In the genomic region with DNA sequence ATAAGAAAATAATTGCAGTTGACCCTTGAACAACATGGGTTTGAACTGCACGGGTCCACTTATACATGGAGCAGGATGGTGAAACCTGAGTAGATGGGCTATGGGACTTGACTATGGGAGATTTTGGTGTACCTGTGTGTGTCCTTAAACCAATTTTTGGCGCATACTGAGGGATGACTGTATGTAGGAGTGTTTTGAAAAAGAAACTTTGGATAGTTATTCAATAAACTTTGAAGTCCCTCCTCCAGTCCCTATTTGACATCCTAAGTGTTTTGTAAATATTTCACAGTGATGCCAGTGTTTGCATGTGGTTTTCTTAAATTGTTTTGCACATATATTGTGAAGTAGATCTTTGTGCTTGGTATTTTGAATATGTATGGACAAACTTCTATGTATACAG, we compare ENCODE assay signal across 1 cellular context.
TF ChIP-seq lines count a peak whose summit lies in the region.

No MANE protein-coding gene starts in this region.

TF ChIP-seq in HepG2, 621 proteins besides CTCF, POLR2A, EP300 and RAD21 (continued from another document and continues in another):
- TF ChIP-seq BCL6 (CRISPR knock-in tag; IDR thresholded peaks at IDR 0.05) (peak; percentile 47; the same call in 1 of the 2 replicates), SOX6 (IDR thresholded peaks at IDR 0.05) (no peak), SOX6 (CRISPR knock-in tag; IDR thresholded peaks at IDR 0.05) (peak; percentile 54; the same call in 1 of the 2 replicates), POGZ (CRISPR knock-in tag; IDR thresholded peaks at IDR 0.05) (0 out of 2 replicates have a peak, but pooled peaks have one; percentile 25), MAZ (IDR thresholded peaks at IDR 0.05; ENCODE audit: borderline replicate concordance, low read depth, low read length) (no peak), MAZ (CRISPR knock-in tag; IDR thresholded peaks at IDR 0.05; ENCODE audit: low read depth) (no peak), HNF4G (IDR thresholded peaks at IDR 0.05; ENCODE audit: borderline replicate concordance, low read depth, low read length) (peak; percentile 10; the same call in 1 of the 2 replicates), HNF4G (CRISPR knock-in tag; IDR thresholded peaks at IDR 0.05; ENCODE audit: borderline replicate concordance, low read depth) (no peak), ZNF431 (CRISPR knock-in tag; IDR thresholded peaks at IDR 0.05; ENCODE audit: borderline replicate concordance, low read depth) (no peak), ZNF557 (CRISPR knock-in tag; IDR thresholded peaks at IDR 0.05) (no peak), ZNF83 (CRISPR knock-in tag; IDR thresholded peaks at IDR 0.05; ENCODE audit: borderline replicate concordance) (no peak), HMG20B (CRISPR knock-in tag; conservative IDR thresholded peaks at IDR 0.05) (0 out of 2 replicates have a peak, but pooled peaks have one; percentile 39), MIER3 (CRISPR knock-in tag; IDR thresholded peaks at IDR 0.05; ENCODE audit: borderline replicate concordance) (no peak), HNF4A (CRISPR knock-in tag; IDR thresholded peaks at IDR 0.05) (peak; percentile 64; the same call in 1 of the 2 replicates), FOXA1 (IDR thresholded peaks at IDR 0.05) (peak; percentile 61; the same call in 1 of the 2 replicates), FOXA1 (CRISPR knock-in tag; IDR thresholded peaks at IDR 0.05) (peak; percentile 83), ZNF180 (CRISPR knock-in tag; IDR thresholded peaks at IDR 0.05; ENCODE audit: borderline replicate concordance, low read depth) (no peak), ZNF12 (CRISPR knock-in tag; IDR thresholded peaks at IDR 0.05) (0 out of 2 replicates have a peak, but pooled peaks have one; percentile 27), HCFC1 (IDR thresholded peaks at IDR 0.05; ENCODE audit: low read depth, low read length) (no peak), ZNF10 (CRISPR knock-in tag; IDR thresholded peaks at IDR 0.05; ENCODE audit: borderline replicate concordance, low read depth) (no peak), ZNF264 (CRISPR knock-in tag; IDR thresholded peaks at IDR 0.05) (no peak), ZBTB3 (CRISPR knock-in tag; IDR thresholded peaks at IDR 0.05; ENCODE audit: borderline replicate concordance, low read depth) (no peak), SALL1 (CRISPR knock-in tag; IDR thresholded peaks at IDR 0.05) (peak; percentile 15; the same call in 1 of the 2 replicates), CHD4 (IDR thresholded peaks at IDR 0.05; ENCODE audit: borderline replicate concordance, low read length) (no peak), CBFB (CRISPR knock-in tag; IDR thresholded peaks at IDR 0.05) (peak; percentile 98), GZF1 (CRISPR knock-in tag; IDR thresholded peaks at IDR 0.05) (no peak), ZNF773 (CRISPR knock-in tag; IDR thresholded peaks at IDR 0.05; ENCODE audit: borderline replicate concordance) (no peak), NKX3-1 (CRISPR knock-in tag; IDR thresholded peaks at IDR 0.05) (peak; percentile 78; the same call in 1 of the 2 replicates), NFIC (IDR thresholded peaks at IDR 0.05; ENCODE audit: low read length) (peak; percentile 87), SAP130 (CRISPR knock-in tag; IDR thresholded peaks at IDR 0.05; ENCODE audit: low read depth) (peak; percentile 53; the same call in 1 of the 2 replicates), ZBTB1 (CRISPR knock-in tag; IDR thresholded peaks at IDR 0.05; ENCODE audit: borderline replicate concordance) (no peak), ZNF17 (CRISPR knock-in tag; IDR thresholded peaks at IDR 0.05) (no peak), SCMH1 (CRISPR knock-in tag; IDR thresholded peaks at IDR 0.05; ENCODE audit: borderline replicate concordance) (no peak), HMG20A (CRISPR knock-in tag; IDR thresholded peaks at IDR 0.05; ENCODE audit: borderline replicate concordance) (peak; percentile 50; the same call in 1 of the 2 replicates), HOXA9 (CRISPR knock-in tag; IDR thresholded peaks at IDR 0.05; ENCODE audit: borderline replicate concordance) (no peak), HIVEP1 (CRISPR knock-in tag; IDR thresholded peaks at IDR 0.05) (no peak)
- TF ChIP-seq, protein P1, sequence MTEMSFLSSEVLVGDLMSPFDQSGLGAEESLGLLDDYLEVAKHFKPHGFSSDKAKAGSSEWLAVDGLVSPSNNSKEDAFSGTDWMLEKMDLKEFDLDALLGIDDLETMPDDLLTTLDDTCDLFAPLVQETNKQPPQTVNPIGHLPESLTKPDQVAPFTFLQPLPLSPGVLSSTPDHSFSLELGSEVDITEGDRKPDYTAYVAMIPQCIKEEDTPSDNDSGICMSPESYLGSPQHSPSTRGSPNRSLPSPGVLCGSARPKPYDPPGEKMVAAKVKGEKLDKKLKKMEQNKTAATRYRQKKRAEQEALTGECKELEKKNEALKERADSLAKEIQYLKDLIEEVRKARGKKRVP (CRISPR knock-in tag; IDR thresholded peaks at IDR 0.05) = 0 out of 4 replicates have a peak, but pooled peaks of 1 of the 2 experiments have one; percentile 25
- TF ChIP-seq, protein P2, sequence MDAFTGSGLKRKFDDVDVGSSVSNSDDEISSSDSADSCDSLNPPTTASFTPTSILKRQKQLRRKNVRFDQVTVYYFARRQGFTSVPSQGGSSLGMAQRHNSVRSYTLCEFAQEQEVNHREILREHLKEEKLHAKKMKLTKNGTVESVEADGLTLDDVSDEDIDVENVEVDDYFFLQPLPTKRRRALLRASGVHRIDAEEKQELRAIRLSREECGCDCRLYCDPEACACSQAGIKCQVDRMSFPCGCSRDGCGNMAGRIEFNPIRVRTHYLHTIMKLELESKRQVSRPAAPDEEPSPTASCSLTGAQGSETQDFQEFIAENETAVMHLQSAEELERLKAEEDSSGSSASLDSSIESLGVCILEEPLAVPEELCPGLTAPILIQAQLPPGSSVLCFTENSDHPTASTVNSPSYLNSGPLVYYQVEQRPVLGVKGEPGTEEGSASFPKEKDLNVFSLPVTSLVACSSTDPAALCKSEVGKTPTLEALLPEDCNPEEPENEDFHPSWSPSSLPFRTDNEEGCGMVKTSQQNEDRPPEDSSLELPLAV (CRISPR knock-in tag; conservative IDR thresholded peaks at IDR 0.05; ENCODE audit: low read depth) = no peak
- TF ChIP-seq, protein P3, sequence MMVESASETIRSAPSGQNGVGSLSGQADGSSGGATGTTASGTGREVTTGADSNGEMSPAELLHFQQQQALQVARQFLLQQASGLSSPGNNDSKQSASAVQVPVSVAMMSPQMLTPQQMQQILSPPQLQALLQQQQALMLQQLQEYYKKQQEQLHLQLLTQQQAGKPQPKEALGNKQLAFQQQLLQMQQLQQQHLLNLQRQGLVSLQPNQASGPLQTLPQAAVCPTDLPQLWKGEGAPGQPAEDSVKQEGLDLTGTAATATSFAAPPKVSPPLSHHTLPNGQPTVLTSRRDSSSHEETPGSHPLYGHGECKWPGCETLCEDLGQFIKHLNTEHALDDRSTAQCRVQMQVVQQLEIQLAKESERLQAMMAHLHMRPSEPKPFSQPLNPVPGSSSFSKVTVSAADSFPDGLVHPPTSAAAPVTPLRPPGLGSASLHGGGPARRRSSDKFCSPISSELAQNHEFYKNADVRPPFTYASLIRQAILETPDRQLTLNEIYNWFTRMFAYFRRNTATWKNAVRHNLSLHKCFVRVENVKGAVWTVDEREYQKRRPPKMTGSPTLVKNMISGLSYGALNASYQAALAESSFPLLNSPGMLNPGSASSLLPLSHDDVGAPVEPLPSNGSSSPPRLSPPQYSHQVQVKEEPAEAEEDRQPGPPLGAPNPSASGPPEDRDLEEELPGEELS (CRISPR knock-in tag; IDR thresholded peaks at IDR 0.05) = peak; percentile 58; the same call in 1 of the 2 replicates
- TF ChIP-seq, protein P4, sequence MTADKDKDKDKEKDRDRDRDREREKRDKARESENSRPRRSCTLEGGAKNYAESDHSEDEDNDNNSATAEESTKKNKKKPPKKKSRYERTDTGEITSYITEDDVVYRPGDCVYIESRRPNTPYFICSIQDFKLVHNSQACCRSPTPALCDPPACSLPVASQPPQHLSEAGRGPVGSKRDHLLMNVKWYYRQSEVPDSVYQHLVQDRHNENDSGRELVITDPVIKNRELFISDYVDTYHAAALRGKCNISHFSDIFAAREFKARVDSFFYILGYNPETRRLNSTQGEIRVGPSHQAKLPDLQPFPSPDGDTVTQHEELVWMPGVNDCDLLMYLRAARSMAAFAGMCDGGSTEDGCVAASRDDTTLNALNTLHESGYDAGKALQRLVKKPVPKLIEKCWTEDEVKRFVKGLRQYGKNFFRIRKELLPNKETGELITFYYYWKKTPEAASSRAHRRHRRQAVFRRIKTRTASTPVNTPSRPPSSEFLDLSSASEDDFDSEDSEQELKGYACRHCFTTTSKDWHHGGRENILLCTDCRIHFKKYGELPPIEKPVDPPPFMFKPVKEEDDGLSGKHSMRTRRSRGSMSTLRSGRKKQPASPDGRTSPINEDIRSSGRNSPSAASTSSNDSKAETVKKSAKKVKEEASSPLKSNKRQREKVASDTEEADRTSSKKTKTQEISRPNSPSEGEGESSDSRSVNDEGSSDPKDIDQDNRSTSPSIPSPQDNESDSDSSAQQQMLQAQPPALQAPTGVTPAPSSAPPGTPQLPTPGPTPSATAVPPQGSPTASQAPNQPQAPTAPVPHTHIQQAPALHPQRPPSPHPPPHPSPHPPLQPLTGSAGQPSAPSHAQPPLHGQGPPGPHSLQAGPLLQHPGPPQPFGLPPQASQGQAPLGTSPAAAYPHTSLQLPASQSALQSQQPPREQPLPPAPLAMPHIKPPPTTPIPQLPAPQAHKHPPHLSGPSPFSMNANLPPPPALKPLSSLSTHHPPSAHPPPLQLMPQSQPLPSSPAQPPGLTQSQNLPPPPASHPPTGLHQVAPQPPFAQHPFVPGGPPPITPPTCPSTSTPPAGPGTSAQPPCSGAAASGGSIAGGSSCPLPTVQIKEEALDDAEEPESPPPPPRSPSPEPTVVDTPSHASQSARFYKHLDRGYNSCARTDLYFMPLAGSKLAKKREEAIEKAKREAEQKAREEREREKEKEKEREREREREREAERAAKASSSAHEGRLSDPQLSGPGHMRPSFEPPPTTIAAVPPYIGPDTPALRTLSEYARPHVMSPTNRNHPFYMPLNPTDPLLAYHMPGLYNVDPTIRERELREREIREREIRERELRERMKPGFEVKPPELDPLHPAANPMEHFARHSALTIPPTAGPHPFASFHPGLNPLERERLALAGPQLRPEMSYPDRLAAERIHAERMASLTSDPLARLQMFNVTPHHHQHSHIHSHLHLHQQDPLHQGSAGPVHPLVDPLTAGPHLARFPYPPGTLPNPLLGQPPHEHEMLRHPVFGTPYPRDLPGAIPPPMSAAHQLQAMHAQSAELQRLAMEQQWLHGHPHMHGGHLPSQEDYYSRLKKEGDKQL (CRISPR knock-in tag; IDR thresholded peaks at IDR 0.05; ENCODE audit: low read depth) = peak; percentile 52; the same call in 1 of the 2 replicates
- TF ChIP-seq, protein P5, sequence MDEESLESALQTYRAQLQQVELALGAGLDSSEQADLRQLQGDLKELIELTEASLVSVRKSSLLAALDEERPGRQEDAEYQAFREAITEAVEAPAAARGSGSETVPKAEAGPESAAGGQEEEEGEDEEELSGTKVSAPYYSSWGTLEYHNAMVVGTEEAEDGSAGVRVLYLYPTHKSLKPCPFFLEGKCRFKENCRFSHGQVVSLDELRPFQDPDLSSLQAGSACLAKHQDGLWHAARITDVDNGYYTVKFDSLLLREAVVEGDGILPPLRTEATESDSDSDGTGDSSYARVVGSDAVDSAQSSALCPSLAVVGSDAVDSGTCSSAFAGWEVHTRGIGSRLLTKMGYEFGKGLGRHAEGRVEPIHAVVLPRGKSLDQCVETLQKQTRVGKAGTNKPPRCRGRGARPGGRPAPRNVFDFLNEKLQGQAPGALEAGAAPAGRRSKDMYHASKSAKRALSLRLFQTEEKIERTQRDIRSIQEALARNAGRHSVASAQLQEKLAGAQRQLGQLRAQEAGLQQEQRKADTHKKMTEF (CRISPR knock-in tag; IDR thresholded peaks at IDR 0.05) = peak; percentile 43; the same call in 1 of the 2 replicates
- TF ChIP-seq, protein P6, sequence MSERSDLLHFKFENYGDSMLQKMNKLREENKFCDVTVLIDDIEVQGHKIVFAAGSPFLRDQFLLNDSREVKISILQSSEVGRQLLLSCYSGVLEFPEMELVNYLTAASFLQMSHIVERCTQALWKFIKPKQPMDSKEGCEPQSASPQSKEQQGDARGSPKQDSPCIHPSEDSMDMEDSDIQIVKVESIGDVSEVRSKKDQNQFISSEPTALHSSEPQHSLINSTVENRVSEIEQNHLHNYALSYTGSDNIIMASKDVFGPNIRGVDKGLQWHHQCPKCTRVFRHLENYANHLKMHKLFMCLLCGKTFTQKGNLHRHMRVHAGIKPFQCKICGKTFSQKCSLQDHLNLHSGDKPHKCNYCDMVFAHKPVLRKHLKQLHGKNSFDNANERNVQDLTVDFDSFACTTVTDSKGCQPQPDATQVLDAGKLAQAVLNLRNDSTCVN (CRISPR knock-in tag; IDR thresholded peaks at IDR 0.05; ENCODE audit: borderline replicate concordance) = no peak
- TF ChIP-seq, protein P7, sequence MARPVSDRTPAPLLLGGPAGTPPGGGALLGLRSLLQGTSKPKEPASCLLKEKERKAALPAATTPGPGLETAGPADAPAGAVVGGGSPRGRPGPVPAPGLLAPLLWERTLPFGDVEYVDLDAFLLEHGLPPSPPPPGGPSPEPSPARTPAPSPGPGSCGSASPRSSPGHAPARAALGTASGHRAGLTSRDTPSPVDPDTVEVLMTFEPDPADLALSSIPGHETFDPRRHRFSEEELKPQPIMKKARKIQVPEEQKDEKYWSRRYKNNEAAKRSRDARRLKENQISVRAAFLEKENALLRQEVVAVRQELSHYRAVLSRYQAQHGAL (CRISPR knock-in tag; IDR thresholded peaks at IDR 0.05; ENCODE audit: not compliant biosample characterization) = no peak
- TF ChIP-seq, protein P8, sequence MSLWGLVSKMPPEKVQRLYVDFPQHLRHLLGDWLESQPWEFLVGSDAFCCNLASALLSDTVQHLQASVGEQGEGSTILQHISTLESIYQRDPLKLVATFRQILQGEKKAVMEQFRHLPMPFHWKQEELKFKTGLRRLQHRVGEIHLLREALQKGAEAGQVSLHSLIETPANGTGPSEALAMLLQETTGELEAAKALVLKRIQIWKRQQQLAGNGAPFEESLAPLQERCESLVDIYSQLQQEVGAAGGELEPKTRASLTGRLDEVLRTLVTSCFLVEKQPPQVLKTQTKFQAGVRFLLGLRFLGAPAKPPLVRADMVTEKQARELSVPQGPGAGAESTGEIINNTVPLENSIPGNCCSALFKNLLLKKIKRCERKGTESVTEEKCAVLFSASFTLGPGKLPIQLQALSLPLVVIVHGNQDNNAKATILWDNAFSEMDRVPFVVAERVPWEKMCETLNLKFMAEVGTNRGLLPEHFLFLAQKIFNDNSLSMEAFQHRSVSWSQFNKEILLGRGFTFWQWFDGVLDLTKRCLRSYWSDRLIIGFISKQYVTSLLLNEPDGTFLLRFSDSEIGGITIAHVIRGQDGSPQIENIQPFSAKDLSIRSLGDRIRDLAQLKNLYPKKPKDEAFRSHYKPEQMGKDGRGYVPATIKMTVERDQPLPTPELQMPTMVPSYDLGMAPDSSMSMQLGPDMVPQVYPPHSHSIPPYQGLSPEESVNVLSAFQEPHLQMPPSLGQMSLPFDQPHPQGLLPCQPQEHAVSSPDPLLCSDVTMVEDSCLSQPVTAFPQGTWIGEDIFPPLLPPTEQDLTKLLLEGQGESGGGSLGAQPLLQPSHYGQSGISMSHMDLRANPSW (CRISPR knock-in tag; IDR thresholded peaks at IDR 0.05; ENCODE audit: borderline replicate concordance) = no peak
